Comparison of ENCODE assay signal across 8 cellular contexts in the genomic region with DNA sequence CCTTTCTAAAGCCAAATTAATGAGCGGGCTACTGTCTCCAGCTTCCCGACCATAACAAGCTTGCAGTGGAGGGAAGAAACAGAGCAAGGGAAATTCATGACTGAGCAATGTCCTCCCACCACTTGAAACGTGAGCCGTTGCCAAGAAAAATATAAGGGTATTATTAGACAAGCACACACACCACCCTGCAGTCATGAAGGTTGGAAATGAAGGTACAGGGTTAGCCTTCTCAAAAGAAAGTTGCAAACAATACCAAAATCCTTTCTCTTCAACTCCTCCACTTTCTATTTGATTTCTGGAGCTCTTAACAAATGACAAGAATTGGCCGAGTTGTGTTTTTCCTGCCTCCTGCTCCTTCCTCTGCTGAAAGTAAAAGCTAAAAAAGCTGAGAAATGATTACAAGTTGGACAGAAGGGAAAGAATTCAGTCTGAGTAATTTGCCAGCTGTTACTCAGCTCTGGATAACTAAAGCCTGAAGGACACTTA.
DNase-seq lines count a peak whose midpoint lies in the region; ATAC-seq and TF ChIP-seq lines count a peak whose summit lies in the region.

No MANE protein-coding gene starts in this region.

- no peaks in the 10 kb centered on the region for H3K79me2 ChIP-seq in mammary epithelial cell (ENCODE audit: insufficient read depth, low read length)

- WGBS in mammary epithelial cell (ENCODE audit: low coverage, missing lambda C conversion rate): 0% methylated on average over 4 of the region's 5 CpGs

- intact Hi-C loops in mammary epithelial cell (cut with micrococcal nuclease): no loop called here

- no peak for TF ChIP-seq CTCF in mammary epithelial cell (conservative IDR thresholded peaks at IDR 0.05 in 1 of 2, IDR thresholded peaks at IDR 0.05 in 1 of 2; ENCODE audit: extremely low read depth in 1 of 2, insufficient read depth in 1 of 2, low read depth in 1 of 2, low read length in 2 of 2)

- no TSS peak for BruUV-seq in mammary epithelial cell (replicated peaks; lab: Mats Ljungman, UMichigan)

- ATAC-seq in HG03439 (IDR thresholded peaks at IDR 0.05; ENCODE audit: unreplicated experiment): no peak

- no peaks in the 10 kb centered on the region for H4K20me1 ChIP-seq in mammary epithelial cell (ENCODE audit: insufficient read depth, low read length)

- CTCF ChIA-PET in mammary epithelial cell (lab: Charles Lee; ENCODE audit: low non-redundant PET): interaction anchor here (0.6 kb wide), 1 partner anchor 1671 kb away, joined by 3 read pairs; no protein-coding TSS in a partner anchor

- no peak overlapping the region for H3K9ac ChIP-seq in mammary epithelial cell (ENCODE audit: insufficient read depth, low read length)

- H3K9me3 ChIP-seq in mammary epithelial cell (replicated peaks; ENCODE audit: insufficient read depth, low read length): no peaks in the 10 kb centered on the region
- no peaks in the 10 kb centered on the region for H3K9me3 ChIP-seq in effector memory CD4-positive, alpha-beta T cell (ENCODE audit: control insufficient read depth, low read length)

- dilution Hi-C loops in mammary epithelial cell (cut with HindIII; ENCODE audit: low sequenced_read_pairs): no loop called here

- peak; percentile 67 for DNase-seq in ACHN
- DNase-seq in NCI-H1694 (lab: John Stamatoyannopoulos, UW): peak; percentile 52
- DNase-seq in mammary epithelial cell: peak; percentile 80
- peak; percentile 23 to 63 for DNase-seq in lung microvascular endothelial cell (ENCODE audit: low read depth in 2 of 2)
- DNase-seq in T-helper 2 cell: no peak
- no peak for DNase-seq in effector memory CD4-positive, alpha-beta T cell
- no peak for DNase-seq in NOMO-1 treated with dmso at 0.1 percent for 144 hours (lab: John Stamatoyannopoulos, UW; ENCODE audit: unreplicated experiment)

- peak overlapping the region; percentile 58 for H3K4me2 ChIP-seq in mammary epithelial cell (ENCODE audit: insufficient read depth, low read depth, low read length)

- in situ Hi-C loops in ACHN (cut with HindIII; ENCODE audit: low pct_ligation_motif_present, low pct_unique_long_range_greater_than_20kb, low sequenced_read_pairs): no loop called here
- in situ Hi-C loops in mammary epithelial cell (cut with MboI; ENCODE audit: low sequenced_read_pairs in 2 of 2): no loop called here

- H3K27ac ChIP-seq in mammary epithelial cell (ENCODE audit: insufficient read depth, low read depth, low read length): no peak overlapping the region
- no peak overlapping the region for H3K27ac ChIP-seq in effector memory CD4-positive, alpha-beta T cell (ENCODE audit: insufficient read depth, low read length, poor library complexity, severe bottlenecking)

- peaks cover 14% of the 10 kb centered on the region for H3K4me1 ChIP-seq in mammary epithelial cell (ENCODE audit: insufficient read depth, low read length)
- H3K4me1 ChIP-seq in effector memory CD4-positive, alpha-beta T cell (ENCODE audit: control insufficient read depth, insufficient read depth, low read length, poor library complexity, severe bottlenecking): no peaks in the 10 kb centered on the region

- H3K4me3 ChIP-seq in mammary epithelial cell (replicated peaks in 1 of 3; ENCODE audit: insufficient read depth in 1 of 3, low read depth in 2 of 3, low read length in 3 of 3): no peak overlapping the region
- no peak overlapping the region for H3K4me3 ChIP-seq in effector memory CD4-positive, alpha-beta T cell (ENCODE audit: insufficient read depth, low read depth, low read length, poor library complexity, severe bottlenecking)

- H3K27me3 ChIP-seq in mammary epithelial cell (ENCODE audit: insufficient read depth, low read length): peaks cover 7% of the 10 kb centered on the region
- H3K27me3 ChIP-seq in effector memory CD4-positive, alpha-beta T cell (replicated peaks; ENCODE audit: control insufficient read depth, insufficient read depth, low read length, poor library complexity, severe bottlenecking): no peaks in the 10 kb centered on the region

- no peak overlapping the region for H2AFZ ChIP-seq in mammary epithelial cell (ENCODE audit: low read depth, low read length)

- no peaks in the 10 kb centered on the region for H3K36me3 ChIP-seq in mammary epithelial cell (ENCODE audit: insufficient read depth, low read length)
- no peaks in the 10 kb centered on the region for H3K36me3 ChIP-seq in effector memory CD4-positive, alpha-beta T cell (ENCODE audit: control insufficient read depth, insufficient read depth, low read length)

Comparison
In these comparisons a context has a peak if more than half of its experiments do, and no peak if none do; other contexts are left out.
1. DNase-seq: peak in ACHN (single experiment), NCI-H1694 (single experiment), mammary epithelial cell (single experiment) and lung microvascular endothelial cell (2 of 2); none in T-helper 2 cell (0 of 5), effector memory CD4-positive, alpha-beta T cell (0 of 3) and NOMO-1 treated with dmso at 0.1 percent for 144 hours (single experiment).